8 cellular contexts compared by ENCODE assay signal in the genomic region with DNA sequence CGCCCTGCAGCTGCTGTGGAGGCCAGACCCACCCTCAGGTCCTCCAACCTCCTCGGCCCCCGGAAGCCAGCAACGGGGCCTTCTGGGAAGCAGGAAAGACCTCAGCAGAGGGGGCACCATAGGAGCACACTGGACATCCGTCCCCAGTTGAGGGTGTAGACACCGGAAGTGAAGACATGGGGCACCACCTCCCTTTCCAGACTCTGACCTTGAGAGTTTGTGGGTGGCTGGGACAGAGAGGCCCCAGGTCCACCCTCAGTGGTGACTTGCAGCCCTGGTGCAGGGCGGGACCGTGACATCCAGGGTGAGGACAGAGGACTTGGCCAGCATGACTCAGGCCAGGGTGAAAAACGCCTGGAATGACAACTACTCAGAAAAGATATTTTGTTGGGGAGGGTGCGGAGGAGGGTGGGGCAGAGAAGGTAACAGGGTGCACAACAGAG. TPM values are rescaled to one million over a fixed set of nuclear protein-coding genes. Genes with fewer than 3 reads are reported as not detected.
DNase-seq lines count a peak whose midpoint lies in the region; TF ChIP-seq lines count a peak whose summit lies in the region.

No MANE protein-coding gene starts in this region.

- peak; percentile 90 for DNase-seq in AG20443 (ENCODE audit: low spot score)
- DNase-seq in NT2/D1 (ENCODE audit: low read depth, low spot score), result no peak
- no peak for DNase-seq in COLO668 (lab: John Stamatoyannopoulos, UW; ENCODE audit: unreplicated experiment)
- no peak for DNase-seq in mucosa of gallbladder (ENCODE audit: low spot score)
- DNase-seq in HEK293T (ENCODE audit: extremely low spot score), result no peak

- POLR2A ChIA-PET in HEK293T (lab: Yijun Ruan, JAX), result no interaction called here

- H3K27ac ChIP-seq in duodenal mucosa (ENCODE audit: low read depth, low read length), result peak overlapping the region; percentile 80
- H3K27ac ChIP-seq in mucosa of rectum (ENCODE audit: low read depth in 2 of 2, low read length in 2 of 2), result peak overlapping the region; percentile 71 to 83
- H3K27ac ChIP-seq in urinary bladder (ENCODE audit: low read depth), result peak overlapping the region; percentile 84

- CTCF ChIA-PET in HEK293T (lab: Yijun Ruan, JAX), result no interaction called here

- no peak overlapping the region for H3K4me3 ChIP-seq in NT2/D1 (ENCODE audit: insufficient read length, low read depth)
- H3K4me3 ChIP-seq in duodenal mucosa (ENCODE audit: low read depth in 1 of 2, low read length in 2 of 2), result peak overlapping the region; percentile 16 to 32
- H3K4me3 ChIP-seq in mucosa of rectum (ENCODE audit: low read length in 2 of 2), result peak overlapping the region in 1 of 2 donors; percentile 22
- no peak overlapping the region for H3K4me3 ChIP-seq in urinary bladder (ENCODE audit: low read depth, low read length)

- 11% methylated on average over 10 of the region's 10 CpGs for WGBS in urinary bladder

- H3K9me3 ChIP-seq in NT2/D1 (ENCODE audit: insufficient read depth, low read length) (no peaks in the 10 kb centered on the region), duodenal mucosa (ENCODE audit: control insufficient read depth in 1 of 2, low read length in 2 of 2) (no peaks in the 10 kb centered on the region), mucosa of rectum (ENCODE audit: control insufficient read depth in 2 of 2, low read length in 2 of 2) (no peaks in the 10 kb centered on the region)

- H3K4me1 ChIP-seq in NT2/D1 (ENCODE audit: insufficient read depth, insufficient read length) (peaks cover 39% of the 10 kb centered on the region), duodenal mucosa (ENCODE audit: control insufficient read depth in 1 of 2, insufficient read depth in 2 of 2, low read length in 2 of 2) (peaks cover 40 to 43% of the 10 kb centered on the region in 2 donors), mucosa of rectum (ENCODE audit: control insufficient read depth in 2 of 2, insufficient read depth in 2 of 2, low read length in 2 of 2) (peaks cover 29 to 34% of the 10 kb centered on the region in 2 donors), urinary bladder (ENCODE audit: insufficient read depth) (no peaks in the 10 kb centered on the region)

- H3K27me3 ChIP-seq in NT2/D1 (ENCODE audit: insufficient read depth, insufficient read length), result no peaks in the 10 kb centered on the region
- no peaks in the 10 kb centered on the region for H3K27me3 ChIP-seq in duodenal mucosa (ENCODE audit: control insufficient read depth in 1 of 2, insufficient read depth in 2 of 2, low read length in 2 of 2)
- H3K27me3 ChIP-seq in mucosa of rectum (ENCODE audit: control insufficient read depth in 2 of 2, insufficient read depth in 2 of 2, low read length in 2 of 2), result no peaks in the 10 kb centered on the region

- H3K9ac ChIP-seq in NT2/D1 (ENCODE audit: insufficient read length, low read depth) (peak overlapping the region; percentile 66), duodenal mucosa (ENCODE audit: low read depth in 1 of 2, low read length in 2 of 2) (peak overlapping the region in 1 of 2 donors; percentile 14), mucosa of rectum (ENCODE audit: low read depth in 1 of 2, low read length in 2 of 2) (peak overlapping the region in 1 of 2 donors; percentile 21)

- H3K36me3 ChIP-seq in NT2/D1 (ENCODE audit: insufficient read depth, insufficient read length, low read length) (peaks cover 29% of the 10 kb centered on the region), duodenal mucosa (ENCODE audit: control insufficient read depth in 1 of 2, insufficient read depth in 2 of 2, low read length in 2 of 2) (no peaks in the 10 kb centered on the region), mucosa of rectum (ENCODE audit: control insufficient read depth in 2 of 2, insufficient read depth in 2 of 2, low read length in 2 of 2) (no peaks in the 10 kb centered on the region), urinary bladder (ENCODE audit: insufficient read depth) (no peaks in the 10 kb centered on the region)

TF ChIP-seq in HEK293T, 16 proteins besides CTCF, POLR2A, EP300 and RAD21:
- TF ChIP-seq FOXM1 (IDR thresholded peaks at IDR 0.05; ENCODE audit: borderline replicate concordance), result no peak
- no peak for TF ChIP-seq CTBP1 (IDR thresholded peaks at IDR 0.05; ENCODE audit: borderline replicate concordance)
- TF ChIP-seq ZNF384 (IDR thresholded peaks at IDR 0.05), result no peak
- no peak for TF ChIP-seq L3MBTL2 (conservative IDR thresholded peaks at IDR 0.05)
- TF ChIP-seq LEF1 (IDR thresholded peaks at IDR 0.05; ENCODE audit: borderline replicate concordance), result no peak
- no peak for TF ChIP-seq FOXK2 (IDR thresholded peaks at IDR 0.05)
- TF ChIP-seq TARDBP (IDR thresholded peaks at IDR 0.05), result no peak

RNA-seq across cellular contexts. Expression of gene CEP295NL, which starts 19.9 kb away (rescaled TPM):
- total RNA-seq in urinary bladder, result 4.8 TPM
- polyA plus RNA-seq in urinary bladder, result 0.28 TPM
- total RNA-seq in mucosa of gallbladder, result 5.2 TPM

RNA-seq across cellular contexts. Expression of gene TIMP2, which starts 42.1 kb away (rescaled TPM):
- total RNA-seq in urinary bladder, result 116 TPM
- 395 TPM for polyA plus RNA-seq in urinary bladder
- 377 TPM for total RNA-seq in mucosa of gallbladder

RNA-seq across cellular contexts. Expression of gene USP36, which starts 42.5 kb away (rescaled TPM):
- total RNA-seq in urinary bladder, result 27.3 TPM
- 28.0 TPM for polyA plus RNA-seq in urinary bladder
- total RNA-seq in mucosa of gallbladder, result 41.8 TPM

Comparison
In these comparisons a context has a peak if more than half of its experiments do, and no peak if none do; other contexts are left out.
1. H3K4me3 ChIP-seq: peak in duodenal mucosa (2 of 2); none in NT2/D1 (single experiment) and urinary bladder (single experiment).
2. Peak in every context shown above with its lines, with median percentiles within 50 percentile points of each other: H3K27ac ChIP-seq.